In the genomic region with DNA sequence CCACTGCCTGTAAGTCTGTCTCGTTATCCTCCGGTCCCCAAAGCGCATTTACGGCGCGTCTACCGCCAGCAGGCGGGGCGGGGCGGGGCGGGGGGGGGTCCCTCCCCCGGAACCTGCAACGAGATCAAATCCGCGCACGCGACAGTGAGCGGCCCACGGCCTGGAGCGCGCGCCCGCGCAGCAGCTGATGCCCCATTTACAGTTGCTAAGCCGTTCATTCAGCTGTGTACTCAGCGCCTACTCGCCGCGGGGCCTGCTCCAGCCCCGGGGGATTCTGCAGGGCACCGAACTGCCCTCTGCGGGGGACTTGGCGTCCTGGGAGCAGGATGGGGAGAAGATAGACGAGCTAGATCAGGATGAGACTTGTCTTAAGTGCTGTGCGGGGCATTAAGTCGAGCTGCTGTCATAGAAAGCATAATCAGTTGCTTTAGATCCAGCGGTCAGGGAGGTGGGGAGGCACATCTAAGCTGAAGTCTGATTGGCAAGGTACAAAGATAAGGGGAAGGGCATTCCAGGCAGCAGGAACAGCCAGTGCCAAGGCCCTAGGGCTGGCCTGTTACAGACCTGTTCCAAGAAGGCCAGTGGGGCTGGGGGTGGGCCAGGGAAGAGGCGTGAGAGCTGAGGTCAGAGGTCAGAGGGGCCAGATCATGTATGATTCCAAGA, we compare ENCODE assay signal across 8 cellular contexts. TPM values are rescaled to one million over a fixed set of nuclear protein-coding genes. Genes with fewer than 3 reads are reported as not detected.
A peak's percentile ranks its signal among the peaks of the same experiment; 100 is the strongest.
DNase-seq lines count a peak whose midpoint lies in the region; ATAC-seq lines count a peak whose summit lies in the region.

No MANE protein-coding gene starts in this region.

- DNase-seq in COLO668 (lab: John Stamatoyannopoulos, UW; ENCODE audit: unreplicated experiment) (peak; percentile 84), NCI-H2227 treated with DMSO at 0.1 percent for 48 hours (lab: John Stamatoyannopoulos, UW) (peak; percentile 84), cerebellum (ENCODE audit: low spot score) (peak; percentile 81), left lobe of liver (ENCODE audit: low spot score) (peak; percentile 77)
- DNase-seq in activated CD4-positive, alpha-beta T cell treated with anti-CD3 and anti-CD28 coated beads for 24 hours (ENCODE audit: low read depth in 2 of 2) = peak; percentile 49 to 56
- peak; percentile 77 for DNase-seq in stimulated activated CD4-positive, alpha-beta T cell treated with anti-CD3 and anti-CD28 coated beads, Interleukin-4, amount 100 ng/mL, for 24 hours

- ATAC-seq in HG02571 (IDR thresholded peaks at IDR 0.05; ENCODE audit: unreplicated experiment) (peak; percentile 36), left lobe of liver (peak; percentile 42), HG03565 (IDR thresholded peaks at IDR 0.05; ENCODE audit: unreplicated experiment) (no peak)

RNA-seq across cellular contexts. Expression of a gene that starts 1.4 kb away (rescaled TPM):
- 11.3 TPM for total RNA-seq in cerebellum
- 25.0 TPM for total RNA-seq in left lobe of liver

RNA-seq across cellular contexts. Expression of a gene that starts 39.5 kb away (rescaled TPM):
- 4.3 TPM for total RNA-seq in cerebellum
- total RNA-seq in left lobe of liver = 0.96 TPM
